Comparison of ENCODE assay signal across 20 cellular contexts in the genomic region with DNA sequence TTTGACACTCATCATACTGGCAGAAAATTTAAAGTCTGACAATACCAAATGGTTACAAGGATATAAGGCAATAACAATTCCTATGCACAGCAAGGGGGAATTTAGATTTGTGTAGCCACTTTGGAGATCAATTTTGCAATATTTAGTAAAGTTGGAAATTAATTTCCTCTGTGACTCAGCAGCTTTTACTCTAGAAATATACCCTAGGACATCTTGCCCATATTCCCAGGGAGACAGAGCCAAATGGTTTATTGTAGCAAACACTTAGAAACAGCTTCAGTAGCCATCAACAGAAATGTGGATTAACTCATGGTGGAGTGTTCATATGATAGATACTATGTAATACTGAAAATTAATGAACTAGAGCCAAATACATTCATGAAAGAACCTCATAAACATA.
"Had no signal": no experiment of that assay in that cellular context is flagged by ENCODE, and none has a peak within 500 bp of the region (broad histone marks: within the 10 kb centered on the region; RNA-seq: fewer than 3 reads in every experiment).

No MANE protein-coding gene starts in this region.

- DNase-seq: activated CD4-positive, alpha-beta T cell treated with anti-CD3 and anti-CD28 coated beads, Interleukin-2, amount 10 ng/mL, durations not matched to agents 7 days and 5 days; activated CD8-positive, alpha-beta T cell treated with anti-CD3 and anti-CD28 coated beads, Interleukin-2, amount 10 ng/mL, durations not matched to agents 7 days and 5 days; activated naive CD4-positive, alpha-beta T cell treated with anti-CD3 and anti-CD28 coated beads for 36 hours; activated T-cell treated with anti-CD3 and anti-CD28 coated beads, Interleukin-2, amount 50 U/mL, for 24 hours; aorta; cerebellar nuclear complex; effector CD4-positive, alpha-beta T cell; foreskin melanocyte; glutamatergic neuron; hippocampal formation; islet precursor cell; left colon; lower lobe of right lung; nephron progenitor cell; occipital lobe; stimulated activated CD4-positive, alpha-beta T cell treated with anti-CD3 and anti-CD28 coated beads, Interleukin-2, amount 100 ng/mL, for 24 hours; stimulated activated naive CD8-positive, alpha-beta T cell treated with anti-CD3 and anti-CD28 coated beads, Interleukin-15, Interleukin-2, amounts not matched to agents 100 U/mL and 50 U/mL, for 24 hours had no signal

- H3K9me3 ChIP-seq: vagina had no signal

- H3K27me3 ChIP-seq: tibial nerve, vagina had no signal

- H3K36me3 ChIP-seq: lower lobe of right lung, vagina had no signal

- H3K27ac ChIP-seq: lower lobe of right lung, tibial nerve, vagina had no signal

- H3K4me3 ChIP-seq: lower lobe of right lung, tibial nerve, vagina had no signal

- H3K4me1 ChIP-seq: lower lobe of right lung, tibial nerve, vagina had no signal

- ATAC-seq: activated CD4-positive, CD25-positive, alpha-beta regulatory T cell treated with anti-CD3 and anti-CD28 coated beads, Interleukin-2, amount 50 U/mL, for 24 hours; activated CD8-positive, alpha-beta T cell treated with anti-CD3 and anti-CD28 coated beads, Interleukin-2, amount 10 ng/mL, durations not matched to agents 7 days and 5 days; left colon; stimulated activated naive CD8-positive, alpha-beta T cell treated with anti-CD3 and anti-CD28 coated beads, Interleukin-15, Interleukin-2, amounts not matched to agents 100 U/mL and 50 U/mL, for 24 hours had no signal
